In the genomic region with DNA sequence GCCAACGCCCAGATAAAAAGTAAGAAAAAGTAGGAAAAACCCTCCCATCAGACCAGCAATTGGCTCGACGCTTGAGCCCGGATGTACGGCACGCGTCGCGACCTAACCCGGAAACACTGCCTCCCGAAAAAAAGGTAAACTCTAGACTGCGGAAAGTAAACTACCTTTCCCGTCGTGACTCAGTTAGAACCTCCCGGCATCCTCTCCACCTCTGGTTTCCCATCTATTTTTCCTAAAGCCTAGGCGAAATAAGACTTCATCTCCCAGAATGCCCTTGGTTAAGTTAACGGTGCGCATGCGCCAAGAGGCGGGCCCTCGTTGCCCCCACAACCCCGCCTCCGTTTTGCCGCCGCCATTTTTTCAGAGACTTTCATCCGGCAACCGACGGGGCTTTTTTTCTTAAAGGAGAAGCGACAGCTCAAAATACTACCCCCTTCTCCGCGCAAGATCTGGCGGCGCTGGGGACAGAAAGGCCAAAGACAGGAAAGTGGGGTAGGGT, we compare ENCODE assay signal across 1 cellular context.
TF ChIP-seq lines count a peak whose summit lies in the region.

No MANE protein-coding gene starts in this region.

TF ChIP-seq in HEK293, 187 proteins besides CTCF, POLR2A, EP300 and RAD21 (continued from another document and continues in another):
- TF ChIP-seq, protein P1, sequence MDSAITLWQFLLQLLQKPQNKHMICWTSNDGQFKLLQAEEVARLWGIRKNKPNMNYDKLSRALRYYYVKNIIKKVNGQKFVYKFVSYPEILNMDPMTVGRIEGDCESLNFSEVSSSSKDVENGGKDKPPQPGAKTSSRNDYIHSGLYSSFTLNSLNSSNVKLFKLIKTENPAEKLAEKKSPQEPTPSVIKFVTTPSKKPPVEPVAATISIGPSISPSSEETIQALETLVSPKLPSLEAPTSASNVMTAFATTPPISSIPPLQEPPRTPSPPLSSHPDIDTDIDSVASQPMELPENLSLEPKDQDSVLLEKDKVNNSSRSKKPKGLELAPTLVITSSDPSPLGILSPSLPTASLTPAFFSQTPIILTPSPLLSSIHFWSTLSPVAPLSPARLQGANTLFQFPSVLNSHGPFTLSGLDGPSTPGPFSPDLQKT (IDR thresholded peaks at IDR 0.05; ENCODE audit: borderline replicate concordance, low read depth, low read length): no peak
- TF ChIP-seq ZFP69B (tag by site-specific recombination; IDR thresholded peaks at IDR 0.05) (0 out of 2 replicates have a peak, but pooled peaks have one; percentile 29), ZFP37 (tag by site-specific recombination; IDR thresholded peaks at IDR 0.05) (no peak), ZNF670 (tag by site-specific recombination; IDR thresholded peaks at IDR 0.05; ENCODE audit: low read depth) (no peak), GLIS1 (tag by site-specific recombination; IDR thresholded peaks at IDR 0.05) (no peak), PRDM1 (tag by site-specific recombination; IDR thresholded peaks at IDR 0.05) (peak; percentile 89), ZNF501 (tag by site-specific recombination; IDR thresholded peaks at IDR 0.05) (no peak), ZBTB48 (tag by site-specific recombination; IDR thresholded peaks at IDR 0.05) (no peak), ZNF777 (tag by site-specific recombination; IDR thresholded peaks at IDR 0.05; ENCODE audit: borderline replicate concordance) (no peak), ZNF324 (tag by site-specific recombination; IDR thresholded peaks at IDR 0.05) (no peak), ZNF555 (tag by site-specific recombination; conservative IDR thresholded peaks at IDR 0.05) (no peak), ZXDB (tag by site-specific recombination; IDR thresholded peaks at IDR 0.05) (no peak), FEZF1 (tag by site-specific recombination; IDR thresholded peaks at IDR 0.05) (peak; percentile 45; the same call in 1 of the 2 replicates), SALL2 (tag by site-specific recombination; IDR thresholded peaks at IDR 0.05; ENCODE audit: borderline replicate concordance) (no peak), ZNF558 (tag by site-specific recombination; IDR thresholded peaks at IDR 0.05) (no peak; the same call in 1 of the 2 replicates), ZNF658 (tag by site-specific recombination; IDR thresholded peaks at IDR 0.05) (no peak), ZNF843 (tag by site-specific recombination; IDR thresholded peaks at IDR 0.05) (no peak), ZNF175 (tag by site-specific recombination; IDR thresholded peaks at IDR 0.05) (no peak), ZNF354C (tag by site-specific recombination; IDR thresholded peaks at IDR 0.05; ENCODE audit: borderline replicate concordance, low read depth) (no peak), GLI4 (tag by site-specific recombination; IDR thresholded peaks at IDR 0.05) (no peak), ZNF837 (tag by site-specific recombination; IDR thresholded peaks at IDR 0.05) (no peak), ZNF112 (tag by site-specific recombination; IDR thresholded peaks at IDR 0.05) (no peak), ZNF133 (tag by site-specific recombination; IDR thresholded peaks at IDR 0.05) (no peak), SP2 (tag by site-specific recombination; IDR thresholded peaks at IDR 0.05) (peak; percentile 89), ZNF544 (tag by site-specific recombination; IDR thresholded peaks at IDR 0.05) (no peak), ZNF701 (tag by site-specific recombination; IDR thresholded peaks at IDR 0.05) (no peak), HOXD13 (CRISPR knock-in tag; IDR thresholded peaks at IDR 0.05; ENCODE audit: borderline replicate concordance) (no peak), SP3 (tag by site-specific recombination; IDR thresholded peaks at IDR 0.05) (peak; percentile 73), ZNF157 (tag by site-specific recombination; IDR thresholded peaks at IDR 0.05) (no peak), ZNF140 (tag by site-specific recombination; IDR thresholded peaks at IDR 0.05) (no peak), ZNF791 (tag by site-specific recombination; IDR thresholded peaks at IDR 0.05) (no peak), ZEB2 (tag by site-specific recombination; IDR thresholded peaks at IDR 0.05) (peak; percentile 16), ZNF433 (tag by site-specific recombination; IDR thresholded peaks at IDR 0.05; ENCODE audit: low read depth) (no peak), ZNF274 (IDR thresholded peaks at IDR 0.05; ENCODE audit: low read length) (no peak), ZNF274 (tag by site-specific recombination; IDR thresholded peaks at IDR 0.05; ENCODE audit: borderline replicate concordance) (no peak), ZNF311 (tag by site-specific recombination; IDR thresholded peaks at IDR 0.05; ENCODE audit: borderline replicate concordance) (no peak), MYNN (tag by site-specific recombination; IDR thresholded peaks at IDR 0.05; ENCODE audit: borderline replicate concordance) (no peak), GLI2 (tag by site-specific recombination; IDR thresholded peaks at IDR 0.05; ENCODE audit: borderline replicate concordance, low read depth) (no peak), ZNF174 (tag by site-specific recombination; IDR thresholded peaks at IDR 0.05) (no peak), ZNF423 (tag by site-specific recombination; IDR thresholded peaks at IDR 0.05) (no peak), ZNF335 (tag by site-specific recombination; conservative IDR thresholded peaks at IDR 0.05) (peak; percentile 88), ZNF548 (tag by site-specific recombination; IDR thresholded peaks at IDR 0.05) (no peak), ZNF121 (tag by site-specific recombination; IDR thresholded peaks at IDR 0.05) (no peak), ZNF37A (tag by site-specific recombination; IDR thresholded peaks at IDR 0.05) (no peak), ZNF292 (tag by site-specific recombination; IDR thresholded peaks at IDR 0.05; ENCODE audit: borderline replicate concordance, low read depth) (no peak), ZNF48 (tag by site-specific recombination; IDR thresholded peaks at IDR 0.05) (no peak), TRIM28 (IDR thresholded peaks at IDR 0.05; ENCODE audit: borderline replicate concordance, low read length) (no peak), HOXC10 (CRISPR knock-in tag; IDR thresholded peaks at IDR 0.05) (no peak), ZNF223 (tag by site-specific recombination; IDR thresholded peaks at IDR 0.05) (no peak), ZNF561 (tag by site-specific recombination; IDR thresholded peaks at IDR 0.05; ENCODE audit: borderline replicate concordance) (no peak), ZNF184 (tag by site-specific recombination; IDR thresholded peaks at IDR 0.05) (no peak), ZNF76 (tag by site-specific recombination; IDR thresholded peaks at IDR 0.05; ENCODE audit: borderline replicate concordance, low read depth) (peak; percentile 97), ZNF155 (tag by site-specific recombination; IDR thresholded peaks at IDR 0.05) (no peak), OVOL3 (tag by site-specific recombination; IDR thresholded peaks at IDR 0.05) (no peak), ZNF302 (tag by site-specific recombination; IDR thresholded peaks at IDR 0.05; ENCODE audit: low read depth) (no peak)
- TF ChIP-seq, protein P2, sequence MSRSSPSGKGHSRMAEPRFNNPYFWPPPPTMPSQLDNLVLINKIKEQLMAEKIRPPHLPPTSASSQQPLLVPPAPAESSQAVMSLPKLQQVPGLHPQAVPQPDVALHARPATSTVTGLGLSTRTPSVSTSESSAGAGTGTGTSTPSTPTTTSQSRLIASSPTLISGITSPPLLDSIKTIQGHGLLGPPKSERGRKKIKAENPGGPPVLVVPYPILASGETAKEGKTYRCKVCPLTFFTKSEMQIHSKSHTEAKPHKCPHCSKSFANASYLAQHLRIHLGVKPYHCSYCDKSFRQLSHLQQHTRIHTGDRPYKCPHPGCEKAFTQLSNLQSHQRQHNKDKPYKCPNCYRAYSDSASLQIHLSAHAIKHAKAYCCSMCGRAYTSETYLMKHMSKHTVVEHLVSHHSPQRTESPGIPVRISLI (tag by site-specific recombination; IDR thresholded peaks at IDR 0.05): peak; percentile 99
- TF ChIP-seq, protein P3, sequence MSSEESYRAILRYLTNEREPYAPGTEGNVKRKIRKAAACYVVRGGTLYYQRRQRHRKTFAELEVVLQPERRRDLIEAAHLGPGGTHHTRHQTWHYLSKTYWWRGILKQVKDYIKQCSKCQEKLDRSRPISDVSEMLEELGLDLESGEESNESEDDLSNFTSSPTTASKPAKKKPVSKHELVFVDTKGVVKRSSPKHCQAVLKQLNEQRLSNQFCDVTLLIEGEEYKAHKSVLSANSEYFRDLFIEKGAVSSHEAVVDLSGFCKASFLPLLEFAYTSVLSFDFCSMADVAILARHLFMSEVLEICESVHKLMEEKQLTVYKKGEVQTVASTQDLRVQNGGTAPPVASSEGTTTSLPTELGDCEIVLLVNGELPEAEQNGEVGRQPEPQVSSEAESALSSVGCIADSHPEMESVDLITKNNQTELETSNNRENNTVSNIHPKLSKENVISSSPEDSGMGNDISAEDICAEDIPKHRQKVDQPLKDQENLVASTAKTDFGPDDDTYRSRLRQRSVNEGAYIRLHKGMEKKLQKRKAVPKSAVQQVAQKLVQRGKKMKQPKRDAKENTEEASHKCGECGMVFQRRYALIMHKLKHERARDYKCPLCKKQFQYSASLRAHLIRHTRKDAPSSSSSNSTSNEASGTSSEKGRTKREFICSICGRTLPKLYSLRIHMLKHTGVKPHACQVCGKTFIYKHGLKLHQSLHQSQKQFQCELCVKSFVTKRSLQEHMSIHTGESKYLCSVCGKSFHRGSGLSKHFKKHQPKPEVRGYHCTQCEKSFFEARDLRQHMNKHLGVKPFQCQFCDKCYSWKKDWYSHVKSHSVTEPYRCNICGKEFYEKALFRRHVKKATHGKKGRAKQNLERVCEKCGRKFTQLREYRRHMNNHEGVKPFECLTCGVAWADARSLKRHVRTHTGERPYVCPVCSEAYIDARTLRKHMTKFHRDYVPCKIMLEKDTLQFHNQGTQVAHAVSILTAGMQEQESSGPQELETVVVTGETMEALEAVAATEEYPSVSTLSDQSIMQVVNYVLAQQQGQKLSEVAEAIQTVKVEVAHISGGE (tag by site-specific recombination; conservative IDR thresholded peaks at IDR 0.05; ENCODE audit: low read depth): peak; percentile 77
- TF ChIP-seq, protein P4, sequence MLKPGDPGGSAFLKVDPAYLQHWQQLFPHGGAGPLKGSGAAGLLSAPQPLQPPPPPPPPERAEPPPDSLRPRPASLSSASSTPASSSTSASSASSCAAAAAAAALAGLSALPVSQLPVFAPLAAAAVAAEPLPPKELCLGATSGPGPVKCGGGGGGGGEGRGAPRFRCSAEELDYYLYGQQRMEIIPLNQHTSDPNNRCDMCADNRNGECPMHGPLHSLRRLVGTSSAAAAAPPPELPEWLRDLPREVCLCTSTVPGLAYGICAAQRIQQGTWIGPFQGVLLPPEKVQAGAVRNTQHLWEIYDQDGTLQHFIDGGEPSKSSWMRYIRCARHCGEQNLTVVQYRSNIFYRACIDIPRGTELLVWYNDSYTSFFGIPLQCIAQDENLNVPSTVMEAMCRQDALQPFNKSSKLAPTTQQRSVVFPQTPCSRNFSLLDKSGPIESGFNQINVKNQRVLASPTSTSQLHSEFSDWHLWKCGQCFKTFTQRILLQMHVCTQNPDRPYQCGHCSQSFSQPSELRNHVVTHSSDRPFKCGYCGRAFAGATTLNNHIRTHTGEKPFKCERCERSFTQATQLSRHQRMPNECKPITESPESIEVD (tag by site-specific recombination; IDR thresholded peaks at IDR 0.05): peak; percentile 83
- TF ChIP-seq, protein P5, sequence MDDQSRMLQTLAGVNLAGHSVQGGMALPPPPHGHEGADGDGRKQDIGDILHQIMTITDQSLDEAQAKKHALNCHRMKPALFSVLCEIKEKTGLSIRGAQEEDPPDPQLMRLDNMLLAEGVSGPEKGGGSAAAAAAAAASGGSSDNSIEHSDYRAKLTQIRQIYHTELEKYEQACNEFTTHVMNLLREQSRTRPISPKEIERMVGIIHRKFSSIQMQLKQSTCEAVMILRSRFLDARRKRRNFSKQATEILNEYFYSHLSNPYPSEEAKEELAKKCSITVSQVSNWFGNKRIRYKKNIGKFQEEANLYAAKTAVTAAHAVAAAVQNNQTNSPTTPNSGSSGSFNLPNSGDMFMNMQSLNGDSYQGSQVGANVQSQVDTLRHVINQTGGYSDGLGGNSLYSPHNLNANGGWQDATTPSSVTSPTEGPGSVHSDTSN (CRISPR knock-in tag; IDR thresholded peaks at IDR 0.05): no peak
- TF ChIP-seq, protein P6, sequence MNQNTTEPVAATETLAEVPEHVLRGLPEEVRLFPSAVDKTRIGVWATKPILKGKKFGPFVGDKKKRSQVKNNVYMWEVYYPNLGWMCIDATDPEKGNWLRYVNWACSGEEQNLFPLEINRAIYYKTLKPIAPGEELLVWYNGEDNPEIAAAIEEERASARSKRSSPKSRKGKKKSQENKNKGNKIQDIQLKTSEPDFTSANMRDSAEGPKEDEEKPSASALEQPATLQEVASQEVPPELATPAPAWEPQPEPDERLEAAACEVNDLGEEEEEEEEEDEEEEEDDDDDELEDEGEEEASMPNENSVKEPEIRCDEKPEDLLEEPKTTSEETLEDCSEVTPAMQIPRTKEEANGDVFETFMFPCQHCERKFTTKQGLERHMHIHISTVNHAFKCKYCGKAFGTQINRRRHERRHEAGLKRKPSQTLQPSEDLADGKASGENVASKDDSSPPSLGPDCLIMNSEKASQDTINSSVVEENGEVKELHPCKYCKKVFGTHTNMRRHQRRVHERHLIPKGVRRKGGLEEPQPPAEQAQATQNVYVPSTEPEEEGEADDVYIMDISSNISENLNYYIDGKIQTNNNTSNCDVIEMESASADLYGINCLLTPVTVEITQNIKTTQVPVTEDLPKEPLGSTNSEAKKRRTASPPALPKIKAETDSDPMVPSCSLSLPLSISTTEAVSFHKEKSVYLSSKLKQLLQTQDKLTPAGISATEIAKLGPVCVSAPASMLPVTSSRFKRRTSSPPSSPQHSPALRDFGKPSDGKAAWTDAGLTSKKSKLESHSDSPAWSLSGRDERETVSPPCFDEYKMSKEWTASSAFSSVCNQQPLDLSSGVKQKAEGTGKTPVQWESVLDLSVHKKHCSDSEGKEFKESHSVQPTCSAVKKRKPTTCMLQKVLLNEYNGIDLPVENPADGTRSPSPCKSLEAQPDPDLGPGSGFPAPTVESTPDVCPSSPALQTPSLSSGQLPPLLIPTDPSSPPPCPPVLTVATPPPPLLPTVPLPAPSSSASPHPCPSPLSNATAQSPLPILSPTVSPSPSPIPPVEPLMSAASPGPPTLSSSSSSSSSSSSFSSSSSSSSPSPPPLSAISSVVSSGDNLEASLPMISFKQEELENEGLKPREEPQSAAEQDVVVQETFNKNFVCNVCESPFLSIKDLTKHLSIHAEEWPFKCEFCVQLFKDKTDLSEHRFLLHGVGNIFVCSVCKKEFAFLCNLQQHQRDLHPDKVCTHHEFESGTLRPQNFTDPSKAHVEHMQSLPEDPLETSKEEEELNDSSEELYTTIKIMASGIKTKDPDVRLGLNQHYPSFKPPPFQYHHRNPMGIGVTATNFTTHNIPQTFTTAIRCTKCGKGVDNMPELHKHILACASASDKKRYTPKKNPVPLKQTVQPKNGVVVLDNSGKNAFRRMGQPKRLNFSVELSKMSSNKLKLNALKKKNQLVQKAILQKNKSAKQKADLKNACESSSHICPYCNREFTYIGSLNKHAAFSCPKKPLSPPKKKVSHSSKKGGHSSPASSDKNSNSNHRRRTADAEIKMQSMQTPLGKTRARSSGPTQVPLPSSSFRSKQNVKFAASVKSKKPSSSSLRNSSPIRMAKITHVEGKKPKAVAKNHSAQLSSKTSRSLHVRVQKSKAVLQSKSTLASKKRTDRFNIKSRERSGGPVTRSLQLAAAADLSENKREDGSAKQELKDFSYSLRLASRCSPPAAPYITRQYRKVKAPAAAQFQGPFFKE (tag by site-specific recombination; IDR thresholded peaks at IDR 0.05; ENCODE audit: borderline replicate concordance): no peak
